In genomic region chr11:27505781-27506180, GRCh38 we compare ENCODE assay signal across 8 cellular contexts. TPM values are rescaled to one million over a fixed set of nuclear protein-coding genes. Genes with fewer than 3 reads are reported as not detected.
A peak's percentile ranks its signal among the peaks of the same experiment; 100 is the strongest.
DNase-seq lines count a peak whose midpoint lies in the region; ATAC-seq and TF ChIP-seq lines count a peak whose summit lies in the region.

No MANE protein-coding gene starts in this region.

- DNase-seq in activated naive CD8-positive, alpha-beta T cell treated with anti-CD3 and anti-CD28 coated beads, Interleukin-2, amount 50 U/mL, for 24 hours = no peak
- DNase-seq in left lung = no peak
- DNase-seq in upper lobe of right lung = no peak
- DNase-seq in putamen (ENCODE audit: low spot score) = no peak
- no peak for DNase-seq in stimulated activated CD4-positive, alpha-beta T cell treated with anti-CD3 and anti-CD28 coated beads, Interleukin-1b, Interleukin-23, amount 100 ng/mL, for 48 hours
- no peak for DNase-seq in HUDEP-2 (lab: John Stamatoyannopoulos, UW; ENCODE audit: unreplicated experiment in 76 of 76)

- H3K36me3 Mint-ChIP-seq in activated naive CD8-positive, alpha-beta T cell treated with anti-CD3 and anti-CD28 coated beads, Interleukin-2, amount 50 U/mL, for 24 hours (ENCODE audit: low read depth) = peaks cover 8% of the 10 kb centered on the region

- H3K4me3 ChIP-seq in left lung (peak overlapping the region; percentile 80 to 87), upper lobe of right lung (peak overlapping the region; percentile 97)

- H3K27ac ChIP-seq in left lung (peak overlapping the region; percentile 89 to 90), upper lobe of right lung (peak overlapping the region; percentile 94)

- H3K9me3 ChIP-seq in left lung = no peaks in the 10 kb centered on the region
- H3K9me3 ChIP-seq in upper lobe of right lung = no peaks in the 10 kb centered on the region

- peaks cover 0 to 7% of the 10 kb centered on the region in 2 donors for H3K36me3 ChIP-seq in left lung
- peaks cover 9% of the 10 kb centered on the region for H3K36me3 ChIP-seq in upper lobe of right lung

- peak overlapping the region; percentile 89 for H3K27ac Mint-ChIP-seq in activated naive CD8-positive, alpha-beta T cell treated with anti-CD3 and anti-CD28 coated beads, Interleukin-2, amount 50 U/mL, for 24 hours

- H3K4me1 ChIP-seq in left lung = peaks cover 9 to 34% of the 10 kb centered on the region in 2 donors
- H3K4me1 ChIP-seq in upper lobe of right lung = peaks cover 27% of the 10 kb centered on the region

- TF ChIP-seq CTCF in left lung (IDR thresholded peaks at IDR 0.05) (no peak), upper lobe of right lung (IDR thresholded peaks at IDR 0.05) (no peak)

- no peaks in the 10 kb centered on the region for H3K27me3 Mint-ChIP-seq in activated naive CD8-positive, alpha-beta T cell treated with anti-CD3 and anti-CD28 coated beads, Interleukin-2, amount 50 U/mL, for 24 hours

- H3K27me3 ChIP-seq in left lung (no peaks in the 10 kb centered on the region), upper lobe of right lung (no peaks in the 10 kb centered on the region)

- H3K4me3 Mint-ChIP-seq in activated naive CD8-positive, alpha-beta T cell treated with anti-CD3 and anti-CD28 coated beads, Interleukin-2, amount 50 U/mL, for 24 hours = peak overlapping the region; percentile 95

- intact Hi-C loops in left lung (cut with DNase I) (no loop called here), upper lobe of right lung (cut with DNase I) (no loop called here)

- no peaks in the 10 kb centered on the region for H3K9me3 Mint-ChIP-seq in activated naive CD8-positive, alpha-beta T cell treated with anti-CD3 and anti-CD28 coated beads, Interleukin-2, amount 50 U/mL, for 24 hours

- ATAC-seq in GM18907 (IDR thresholded peaks at IDR 0.05; ENCODE audit: unreplicated experiment) = peak; percentile 2
- peak; percentile 2 for ATAC-seq in HG03064 (IDR thresholded peaks at IDR 0.05; ENCODE audit: low read depth, unreplicated experiment)
- no peak for ATAC-seq in activated naive CD8-positive, alpha-beta T cell treated with anti-CD3 and anti-CD28 coated beads, Interleukin-2, amount 50 U/mL, for 24 hours
- peak; percentile 13 for ATAC-seq in left lung
- no peak for ATAC-seq in upper lobe of right lung

- peaks cover 50% of the 10 kb centered on the region for H3K4me1 Mint-ChIP-seq in activated naive CD8-positive, alpha-beta T cell treated with anti-CD3 and anti-CD28 coated beads, Interleukin-2, amount 50 U/mL, for 24 hours

RNA-seq across cellular contexts. Expression of gene LIN7C, which starts 0.8 kb away (rescaled TPM):
- total RNA-seq in left lung (10 to 100 TPM; 25.7 to 31.5 TPM), upper lobe of right lung (36.5 TPM)

RNA-seq across cellular contexts. Expression of gene LGR4, which starts 33.2 kb away (rescaled TPM):
- total RNA-seq in left lung (1 to 10 TPM; 4.0 to 6.9 TPM), upper lobe of right lung (7.5 TPM)

Comparison
In these comparisons a context has a peak if more than half of its experiments do, and no peak if none do; other contexts are left out.
1. ATAC-seq: peak in GM18907 (single experiment), HG03064 (single experiment) and left lung (single experiment); none in activated naive CD8-positive, alpha-beta T cell treated with anti-CD3 and anti-CD28 coated beads, Interleukin-2, amount 50 U/mL, for 24 hours (single experiment) and upper lobe of right lung (single experiment).